8 cellular contexts compared by ENCODE assay signal in the genomic region with DNA sequence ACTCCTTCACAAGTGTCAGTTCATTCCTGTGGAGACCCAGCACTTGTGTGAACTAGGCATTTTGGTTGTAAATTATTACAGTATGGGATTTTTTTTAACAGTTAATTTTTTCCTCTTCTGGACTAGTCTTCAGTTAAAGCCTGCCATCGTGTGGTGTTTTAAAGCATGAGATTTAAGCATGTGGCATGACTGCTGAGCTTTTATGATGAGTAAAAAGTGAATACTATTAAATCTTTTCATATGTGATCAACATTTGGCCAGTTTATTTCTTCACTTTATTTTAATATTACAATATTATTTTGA. TPM values are rescaled to one million over a fixed set of nuclear protein-coding genes. Genes with fewer than 3 reads are reported as not detected.
A peak's percentile ranks its signal among the peaks of the same experiment; 100 is the strongest.
DNase-seq lines count a peak whose midpoint lies in the region; ATAC-seq and TF ChIP-seq lines count a peak whose summit lies in the region.

No MANE protein-coding gene starts in this region.

- TF ChIP-seq CTCF in fibroblast of the aortic adventitia (IDR thresholded peaks at IDR 0.05; ENCODE audit: insufficient read depth, low read length): peak; percentile 59

- H3K4me3 ChIP-seq in fibroblast of the aortic adventitia (ENCODE audit: low read depth, low read length): no peak overlapping the region

- peak; percentile 58 for ATAC-seq in GM18868 (IDR thresholded peaks at IDR 0.05; ENCODE audit: unreplicated experiment)

- DNase-seq in Ammon's horn (ENCODE audit: low spot score) (peak; percentile 35), OCI-M1 (lab: John Stamatoyannopoulos, UW) (peak; percentile 3), fibroblast of the aortic adventitia (ENCODE audit: low read depth) (peak; percentile 86), NCI-H82 treated with DMSO at 0.1 percent for 48 hours (lab: John Stamatoyannopoulos, UW; ENCODE audit: unreplicated experiment) (no peak), DMS153 (lab: John Stamatoyannopoulos, UW) (no peak), HT-29 (ENCODE audit: low spot score) (no peak), SHP77 treated with DMSO at 0.1 percent for 48 hours (lab: John Stamatoyannopoulos, UW) (no peak)

RNA-seq across cellular contexts. Expression of a gene that starts 25.0 kb away (rescaled TPM):
- total RNA-seq in fibroblast of the aortic adventitia (ENCODE audit: low replicate concordance): 39.2 and 52.7 TPM in 2 replicates
- total RNA-seq in HT-29 (2014; rRNA removed; shearing (Covaris generic)): 197 and 222 TPM in 2 replicates

Comparison
In these comparisons a context has a peak if more than half of its experiments do, and no peak if none do; other contexts are left out.
1. DNase-seq: peak in Ammon's horn (single experiment), OCI-M1 (single experiment) and fibroblast of the aortic adventitia (single experiment); none in NCI-H82 treated with DMSO at 0.1 percent for 48 hours (single experiment), DMS153 (single experiment), HT-29 (single experiment) and SHP77 treated with DMSO at 0.1 percent for 48 hours (single experiment).